In genomic region chr15:65194826-65195541, GRCh38 we compare ENCODE assay signal across 19 cellular contexts. TPM values are rescaled to one million over a fixed set of nuclear protein-coding genes. Genes with fewer than 3 reads are reported as not detected.
A peak's percentile ranks its signal among the peaks of the same experiment; 100 is the strongest.
DNase-seq lines count a peak whose midpoint lies in the region; TF ChIP-seq lines count a peak whose summit lies in the region.
"Had no signal": no experiment of that assay in that cellular context is flagged by ENCODE, and none has a peak within 500 bp of the region (broad histone marks: within the 10 kb centered on the region; RNA-seq: fewer than 3 reads in every experiment).

No MANE protein-coding gene starts in this region.

- peaks cover 10% of the 10 kb centered on the region for H3K4me1 Mint-ChIP-seq in endodermal cell
- peaks cover 21% of the 10 kb centered on the region for H3K4me1 Mint-ChIP-seq in type B pancreatic cell (ENCODE audit: unreplicated experiment)
- H3K4me1 Mint-ChIP-seq: activated CD4-positive, alpha-beta T cell treated with anti-CD3 and anti-CD28 coated beads, Interleukin-2, amount 10 ng/mL, durations not matched to agents 7 days and 5 days had no signal

- H3K36me3 Mint-ChIP-seq in endodermal cell (ENCODE audit: low read depth) (no peaks in the 10 kb centered on the region), type B pancreatic cell (no peaks in the 10 kb centered on the region)

- H3K27ac ChIP-seq in endodermal cell (ENCODE audit: low read depth, low read length) (no peak overlapping the region), thyroid gland (peak overlapping the region in 1 of 3 donors; percentile 31)
- H3K27ac ChIP-seq: lower lobe of right lung, SJCRH30 had no signal

- no peaks in the 10 kb centered on the region for H3K9me3 ChIP-seq in endodermal cell (ENCODE audit: control insufficient read depth, low read length)
- no peaks in the 10 kb centered on the region for H3K9me3 ChIP-seq in thyroid gland
- H3K9me3 ChIP-seq: lower lobe of right lung, SJCRH30 had no signal

- TF ChIP-seq CTCF in endodermal cell (conservative IDR thresholded peaks at IDR 0.05) (peak; percentile 51), thyroid gland (IDR thresholded peaks at IDR 0.05) (no peak), type B pancreatic cell (conservative IDR thresholded peaks at IDR 0.05) (no peak)

- intact Hi-C loops in thyroid gland (cut with DNase I) = loop anchor here (5.0 kb wide), 1 partner anchor 72 kb away; no protein-coding TSS in a partner anchor

- H3K4me3 ChIP-seq in endodermal cell (ENCODE audit: low read length) = no peak overlapping the region
- no peak overlapping the region for H3K4me3 ChIP-seq in thyroid gland (replicated peaks in 1 of 3)
- H3K4me3 ChIP-seq: lower lobe of right lung, SJCRH30 had no signal

- peak; percentile 61 for DNase-seq in activated effector memory CD4-positive, alpha-beta T cell treated with anti-CD3 and anti-CD28 coated beads, Interleukin-2, amount 50 U/mL, for 16 hours
- no peak for DNase-seq in activated effector memory CD4-positive, alpha-beta T cell treated with Interleukin-2 at 50 U/mL for 16 hours
- peak; percentile 48 for DNase-seq in endodermal cell
- DNase-seq in islet precursor cell = peak; percentile 50
- peak; percentile 76 to 78 for DNase-seq in thyroid gland
- no peak for DNase-seq in type B pancreatic cell (ENCODE audit: extremely low spot score, unreplicated experiment)
- no peak for DNase-seq in NCI-H2227 (lab: John Stamatoyannopoulos, UW; ENCODE audit: unreplicated experiment)
- DNase-seq in NCI-H2227 treated with DMSO at 0.1 percent for 48 hours (lab: John Stamatoyannopoulos, UW) = no peak
- DNase-seq: ACHN; activated CD4-positive, alpha-beta T cell treated with anti-CD3 and anti-CD28 coated beads, Interleukin-2, amount 10 ng/mL, durations not matched to agents 7 days and 5 days; Calu3; effector CD8-positive, alpha-beta T cell; GOT3; hippocampal formation; KG1; lower lobe of right lung; NCI-H82; substantia nigra had no signal

- no peak overlapping the region for H3K4me3 Mint-ChIP-seq in endodermal cell
- no peak overlapping the region for H3K4me3 Mint-ChIP-seq in type B pancreatic cell
- H3K4me3 Mint-ChIP-seq: activated CD4-positive, alpha-beta T cell treated with anti-CD3 and anti-CD28 coated beads, Interleukin-2, amount 10 ng/mL, durations not matched to agents 7 days and 5 days had no signal

- H3K4me1 ChIP-seq in endodermal cell (ENCODE audit: control insufficient read depth, insufficient read depth, low read length) (no peaks in the 10 kb centered on the region), thyroid gland (peaks cover 0 to 10% of the 10 kb centered on the region in 2 donors)
- H3K4me1 ChIP-seq: lower lobe of right lung, SJCRH30 had no signal

- H3K9me3 Mint-ChIP-seq in endodermal cell (no peaks in the 10 kb centered on the region), type B pancreatic cell (no peaks in the 10 kb centered on the region)
- H3K9me3 Mint-ChIP-seq: activated CD4-positive, alpha-beta T cell treated with anti-CD3 and anti-CD28 coated beads, Interleukin-2, amount 10 ng/mL, durations not matched to agents 7 days and 5 days had no signal

- 58 to 79% methylated on average over 2 to 5 of the region's 7 CpGs for WGBS in endodermal cell (ENCODE audit: insufficient coverage in 1 of 2, insufficient read length in 1 of 2), 2 experiments
- WGBS in thyroid gland, 2 donors = 42 to 43% methylated on average over 6 of the region's 7 CpGs

- H3K27me3 Mint-ChIP-seq in endodermal cell (ENCODE audit: insufficient read depth) = peaks cover 2% of the 10 kb centered on the region
- no peaks in the 10 kb centered on the region for H3K27me3 Mint-ChIP-seq in type B pancreatic cell
- H3K27me3 Mint-ChIP-seq: activated CD4-positive, alpha-beta T cell treated with anti-CD3 and anti-CD28 coated beads, Interleukin-2, amount 10 ng/mL, durations not matched to agents 7 days and 5 days had no signal

- H3K36me3 ChIP-seq in endodermal cell (ENCODE audit: control insufficient read depth, insufficient read depth, low read length) (no peaks in the 10 kb centered on the region), thyroid gland (no peaks in the 10 kb centered on the region)
- H3K36me3 ChIP-seq: lower lobe of right lung, SJCRH30 had no signal

- H3K27me3 ChIP-seq in endodermal cell (ENCODE audit: control insufficient read depth, insufficient read depth, low read length, poor library complexity, severe bottlenecking) (peaks cover 6% of the 10 kb centered on the region), thyroid gland (no peaks in the 10 kb centered on the region)
- H3K27me3 ChIP-seq: SJCRH30 had no signal

- H3K9ac ChIP-seq in endodermal cell (ENCODE audit: extremely low read depth, low read length, poor library complexity, severe bottlenecking) = no peak overlapping the region

- no peak for TF ChIP-seq POLR2A in thyroid gland (IDR thresholded peaks at IDR 0.05)

- H3K27ac Mint-ChIP-seq in endodermal cell (no peak overlapping the region), type B pancreatic cell (no peak overlapping the region)
- H3K27ac Mint-ChIP-seq: activated CD4-positive, alpha-beta T cell treated with anti-CD3 and anti-CD28 coated beads, Interleukin-2, amount 10 ng/mL, durations not matched to agents 7 days and 5 days had no signal

RNA-seq across cellular contexts. Expression of gene CLPX, which starts 9.8 kb away (rescaled TPM):
- total RNA-seq in endodermal cell = 10 to 100 TPM; 60.5 to 62.7 TPM
- 34.6 TPM for polyA plus RNA-seq in endodermal cell (2013, experiment 1 of 2)
- polyA plus RNA-seq in endodermal cell (2013, experiment 2 of 2) = 37.6 TPM
- total RNA-seq in thyroid gland = 10 to 100 TPM; 37.9 to 57.5 (median 46.4) TPM
- 52.1 and 55.1 TPM in 2 replicates for total RNA-seq in type B pancreatic cell (ENCODE audit: low replicate concordance)

RNA-seq across cellular contexts. Expression of gene CILP, which starts 16.3 kb away (rescaled TPM):
- total RNA-seq in endodermal cell = under 1 TPM in 1 of 2 donors, not detected in 1; 0.07 TPM
- 0.07 TPM for polyA plus RNA-seq in endodermal cell (2013, experiment 1 of 2)
- 0.08 TPM for polyA plus RNA-seq in endodermal cell (2013, experiment 2 of 2)
- total RNA-seq in thyroid gland = 10 to 100 TPM in 1 of 4 donors, 1 to 10 TPM in 3; 2.1 to 17.6 (median 5.0) TPM
- total RNA-seq in type B pancreatic cell (ENCODE audit: low replicate concordance) = 0.07 and 1.8 TPM in 2 replicates
- total RNA-seq: SJCRH30 had no signal

Comparison
In these comparisons a context has a peak if more than half of its experiments do, and no peak if none do; other contexts are left out.
1. DNase-seq: peak in activated effector memory CD4-positive, alpha-beta T cell treated with anti-CD3 and anti-CD28 coated beads, Interleukin-2, amount 50 U/mL, for 16 hours (single experiment), endodermal cell (single experiment), islet precursor cell (single experiment) and thyroid gland (2 of 2); none in activated effector memory CD4-positive, alpha-beta T cell treated with Interleukin-2 at 50 U/mL for 16 hours (single experiment), type B pancreatic cell (single experiment), NCI-H2227 (single experiment) and NCI-H2227 treated with DMSO at 0.1 percent for 48 hours (single experiment).